In the genomic region with DNA sequence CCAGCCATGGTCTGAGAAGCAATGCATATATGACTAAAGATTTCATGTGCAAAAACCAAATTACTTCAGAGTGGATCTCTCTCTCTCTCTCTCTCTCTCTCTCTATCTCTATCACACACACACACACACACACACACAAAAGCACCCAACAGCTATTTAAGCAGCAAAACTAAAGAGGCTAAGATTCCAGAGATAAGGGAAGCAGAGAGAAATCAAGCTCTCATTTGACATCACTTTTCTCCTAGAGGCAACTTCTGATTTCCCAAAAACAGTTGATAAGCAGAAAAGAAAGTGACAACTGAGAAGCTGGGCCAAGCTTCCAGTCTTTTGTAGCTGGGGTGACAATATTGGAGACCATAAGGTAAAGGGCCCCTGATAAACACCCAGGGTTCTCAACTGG, we compare ENCODE assay signal across 16 cellular contexts.
DNase-seq lines count a peak whose midpoint lies in the region; ATAC-seq, FAIRE-seq and TF ChIP-seq lines count a peak whose summit lies in the region.
"Had no signal": no experiment of that assay in that cellular context is flagged by ENCODE, and none has a peak within 500 bp of the region (broad histone marks: within the 10 kb centered on the region; RNA-seq: fewer than 3 reads in every experiment).

No MANE protein-coding gene starts in this region.

- H3K79me2 ChIP-seq in K562 (ENCODE audit: control insufficient read depth, insufficient read depth, low read length), result no peaks in the 10 kb centered on the region

- H3K4me1 Mint-ChIP-seq in nephron progenitor cell, result peaks cover 5% of the 10 kb centered on the region

- intact Hi-C loops in K562 (cut with micrococcal nuclease), result no loop called here

- no TSS peak for BruUV-seq in K562 (replicated peaks; lab: Mats Ljungman, UMichigan)

- ATAC-seq in K562 (no peak), HG02973 (IDR thresholded peaks at IDR 0.05; ENCODE audit: unreplicated experiment) (no peak), GM19467 (IDR thresholded peaks at IDR 0.05; ENCODE audit: unreplicated experiment) (no peak)
- ATAC-seq: A549, GM12878 had no signal

- no peak for TF ChIP-seq CTCF in K562 (IDR thresholded peaks at IDR 0.05 in 2 of 3, conservative IDR thresholded peaks at IDR 0.05 in 1 of 3; ENCODE audit: insufficient read depth in 2 of 3, low read depth in 1 of 3, low read length in 3 of 3)
- TF ChIP-seq CTCF in nephron progenitor cell (IDR thresholded peaks at IDR 0.05), result no peak

- H2AFZ ChIP-seq in K562 (ENCODE audit: low read depth, low read length), result no peak overlapping the region
- H2AFZ ChIP-seq: GM23248 had no signal

- no peaks in the 10 kb centered on the region; the same call in 2 of the 3 replicates for H3K36me3 ChIP-seq in K562 (ENCODE audit: control insufficient read depth, insufficient read depth, low read length)
- H3K36me3 ChIP-seq: BE2C had no signal

- in situ Hi-C loops in K562 (cut with MboI), result no loop called here

- DNase-seq in K562 (ENCODE audit: extremely low read depth in 1 of 4, low spot score in 3 of 4), result no peak
- peak; percentile 3 for DNase-seq in iris pigment epithelial cell (ENCODE audit: low read depth)
- DNase-seq in nephron progenitor cell, result no peak
- DNase-seq in NCI-H524 (lab: John Stamatoyannopoulos, UW), result no peak
- no peak for DNase-seq in glomerular visceral epithelial cell (ENCODE audit: extremely low spot score)
- DNase-seq: BE2C; CD4-positive, alpha-beta memory T cell; DMS79; GM23248; H9 had no signal

- H3K27ac ChIP-seq in K562 (ENCODE audit: extremely low read depth, low read depth, low read length), result no peak overlapping the region
- H3K27ac ChIP-seq: A549, C4-2B, GM23248, HL-60 had no signal

- TF ChIP-seq RAD21 in K562 (CRISPR knock-in tag; conservative IDR thresholded peaks at IDR 0.05 in 1 of 2, IDR thresholded peaks at IDR 0.05 in 1 of 2), result no peak

- POLR2A ChIA-PET in K562 (lab: Yijun Ruan, JAX), result interaction anchor here (0.5 to 1.7 kb wide), 2 partner anchors 26 to 974 kb away, joined by 3 read pairs; no protein-coding TSS in a partner anchor

- no peak overlapping the region for H3K4me3 Mint-ChIP-seq in nephron progenitor cell
- H3K4me3 Mint-ChIP-seq: CD4-positive, alpha-beta memory T cell; H9 had no signal

- no peaks in the 10 kb centered on the region for H3K4me1 ChIP-seq in K562 (replicated peaks in 1 of 2; ENCODE audit: control insufficient read depth in 2 of 2, insufficient read depth in 2 of 2, low read length in 2 of 2)
- H3K4me1 ChIP-seq: BE2C had no signal

- peaks cover 19% of the 10 kb centered on the region for H3K36me3 Mint-ChIP-seq in nephron progenitor cell (ENCODE audit: low read depth)
- H3K36me3 Mint-ChIP-seq: CD4-positive, alpha-beta memory T cell had no signal

- no peak for TF ChIP-seq POLR2A in K562 (conservative IDR thresholded peaks at IDR 0.05)

- TF ChIP-seq EP300 in K562 (IDR thresholded peaks at IDR 0.05; ENCODE audit: low read length), result no peak

- no peak overlapping the region for H3K4me3 ChIP-seq in K562
- H3K4me3 ChIP-seq: A549, GM12878, GM23248 had no signal

- H4K20me1 ChIP-seq in K562 (replicated peaks; ENCODE audit: control insufficient read depth, insufficient read depth, low read length), result no peaks in the 10 kb centered on the region

- H3K27ac Mint-ChIP-seq in nephron progenitor cell, result peak overlapping the region; percentile 19
- H3K27ac Mint-ChIP-seq: CD4-positive, alpha-beta memory T cell; H9 had no signal

- no peak overlapping the region for H3K9ac ChIP-seq in K562 (ENCODE audit: insufficient read depth in 1 of 2, low read depth in 2 of 2, low read length in 2 of 2)
- H3K9ac ChIP-seq: GM23248 had no signal

- H3K9me3 ChIP-seq in K562 (replicated peaks; ENCODE audit: control insufficient read depth, insufficient read depth, low read depth, low read length), result no peaks in the 10 kb centered on the region
- H3K9me3 ChIP-seq: A549, BE2C had no signal

- no peaks in the 10 kb centered on the region for H3K9me1 ChIP-seq in K562 (ENCODE audit: control insufficient read depth, insufficient read depth, low read length)

- peaks cover 4% of the 10 kb centered on the region for H3K27me3 Mint-ChIP-seq in nephron progenitor cell (ENCODE audit: low read depth, poor library complexity)
- H3K27me3 Mint-ChIP-seq: CD4-positive, alpha-beta memory T cell had no signal

- CTCF ChIA-PET in K562 (lab: Yijun Ruan, JAX; ENCODE audit: low intra/inter-chr PET ratio), result no interaction called here

- no peaks in the 10 kb centered on the region for H3K27me3 ChIP-seq in K562 (ENCODE audit: control insufficient read depth in 2 of 2, insufficient read depth in 2 of 2, low read length in 2 of 2)
- H3K27me3 ChIP-seq: BE2C had no signal

- no peak overlapping the region for H3K4me2 ChIP-seq in K562 (ENCODE audit: insufficient read depth, low read length)
- H3K4me2 ChIP-seq: A549 had no signal

- H3K9me3 Mint-ChIP-seq in nephron progenitor cell, result peaks cover 16% of the 10 kb centered on the region

- no peak for FAIRE-seq in K562 (lab: Jason Lieb, UNC)
- FAIRE-seq: GM12878 had no signal

TF ChIP-seq in K562, 482 proteins besides CTCF, POLR2A, EP300 and RAD21 (continues in another document):
- TF ChIP-seq CSDE1 (IDR thresholded peaks at IDR 0.05) (no peak), TAL1 (IDR thresholded peaks at IDR 0.05) (0 out of 2 replicates have a peak, but pooled peaks have one; percentile 13), HDAC6 (IDR thresholded peaks at IDR 0.05; ENCODE audit: low read depth, low read length) (no peak), POLR3G (IDR thresholded peaks at IDR 0.05; ENCODE audit: extremely low read depth, insufficient read length, insufficient replicate concordance) (no peak), SETDB1 (IDR thresholded peaks at IDR 0.05; ENCODE audit: low read length) (no peak), DEAF1 (CRISPR knock-in tag; IDR thresholded peaks at IDR 0.05) (no peak), RUNX1 (IDR thresholded peaks at IDR 0.05; ENCODE audit: low read depth) (no peak), EP400 (IDR thresholded peaks at IDR 0.05) (no peak), AFF4 (CRISPR knock-in tag; IDR thresholded peaks at IDR 0.05) (no peak)
- TF ChIP-seq, protein P1, sequence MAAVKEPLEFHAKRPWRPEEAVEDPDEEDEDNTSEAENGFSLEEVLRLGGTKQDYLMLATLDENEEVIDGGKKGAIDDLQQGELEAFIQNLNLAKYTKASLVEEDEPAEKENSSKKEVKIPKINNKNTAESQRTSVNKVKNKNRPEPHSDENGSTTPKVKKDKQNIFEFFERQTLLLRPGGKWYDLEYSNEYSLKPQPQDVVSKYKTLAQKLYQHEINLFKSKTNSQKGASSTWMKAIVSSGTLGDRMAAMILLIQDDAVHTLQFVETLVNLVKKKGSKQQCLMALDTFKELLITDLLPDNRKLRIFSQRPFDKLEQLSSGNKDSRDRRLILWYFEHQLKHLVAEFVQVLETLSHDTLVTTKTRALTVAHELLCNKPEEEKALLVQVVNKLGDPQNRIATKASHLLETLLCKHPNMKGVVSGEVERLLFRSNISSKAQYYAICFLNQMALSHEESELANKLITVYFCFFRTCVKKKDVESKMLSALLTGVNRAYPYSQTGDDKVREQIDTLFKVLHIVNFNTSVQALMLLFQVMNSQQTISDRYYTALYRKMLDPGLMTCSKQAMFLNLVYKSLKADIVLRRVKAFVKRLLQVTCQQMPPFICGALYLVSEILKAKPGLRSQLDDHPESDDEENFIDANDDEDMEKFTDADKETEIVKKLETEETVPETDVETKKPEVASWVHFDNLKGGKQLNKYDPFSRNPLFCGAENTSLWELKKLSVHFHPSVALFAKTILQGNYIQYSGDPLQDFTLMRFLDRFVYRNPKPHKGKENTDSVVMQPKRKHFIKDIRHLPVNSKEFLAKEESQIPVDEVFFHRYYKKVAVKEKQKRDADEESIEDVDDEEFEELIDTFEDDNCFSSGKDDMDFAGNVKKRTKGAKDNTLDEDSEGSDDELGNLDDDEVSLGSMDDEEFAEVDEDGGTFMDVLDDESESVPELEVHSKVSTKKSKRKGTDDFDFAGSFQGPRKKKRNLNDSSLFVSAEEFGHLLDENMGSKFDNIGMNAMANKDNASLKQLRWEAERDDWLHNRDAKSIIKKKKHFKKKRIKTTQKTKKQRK (IDR thresholded peaks at IDR 0.05; ENCODE audit: borderline replicate concordance, low read depth, low read length), result no peak
